Comparison of ENCODE assay signal across 6 cellular contexts in genomic region chr7:108659867-108660266, GRCh38.
"Had no signal": no experiment of that assay in that cellular context is flagged by ENCODE, and none has a peak within 500 bp of the region (broad histone marks: within the 10 kb centered on the region; RNA-seq: fewer than 3 reads in every experiment).

No MANE protein-coding gene starts in this region.

- H3K4me2 ChIP-seq: GM23338 had no signal

- H3K4me3 ChIP-seq: GM23338 had no signal

- DNase-seq: H9, HFFc6 had no signal

- FAIRE-seq: H1, H54, HTR-8/SVneo had no signal

- H2AFZ ChIP-seq: GM23338 had no signal
